In genomic region chr7:32075612-32076011, GRCh38 we compare ENCODE assay signal across 28 cellular contexts. TPM values are rescaled to one million over a fixed set of nuclear protein-coding genes. Genes with fewer than 3 reads are reported as not detected.
A peak's percentile ranks its signal among the peaks of the same experiment; 100 is the strongest.
DNase-seq lines count a peak whose midpoint lies in the region; ATAC-seq and TF ChIP-seq lines count a peak whose summit lies in the region.
"Had no signal": no experiment of that assay in that cellular context is flagged by ENCODE, and none has a peak within 500 bp of the region (broad histone marks: within the 10 kb centered on the region; RNA-seq: fewer than 3 reads in every experiment).

No MANE protein-coding gene starts in this region.

- DNase-seq in right atrium auricular region (ENCODE audit: low spot score), result no peak
- DNase-seq in Right ventricle myocardium superior, result no peak
- no peak for DNase-seq in osteocyte (ENCODE audit: extremely low spot score, unreplicated experiment)
- no peak for DNase-seq in NCI-H146 treated with DMSO at 0.1 percent for 48 hours (lab: John Stamatoyannopoulos, UW; ENCODE audit: unreplicated experiment)
- no peak for DNase-seq in inferior parietal cortex (ENCODE audit: extremely low spot score)
- DNase-seq: BE2C; CD4-positive, alpha-beta T cell; COR-L47; DMS79 treated with DMSO at 0.1 percent for 48 hours; GM23248; KBM-7; MM.1S; NCI-H1092; NCI-H1436; NCI-H2029; NCI-H226; NCI-H510A treated with DMSO at 0.1 percent for 48 hours; NCI-H748 treated with DMSO at 0.1 percent for 48 hours; PC-9; RPMI8226; SIG-M5 had no signal

- H3K4me1 ChIP-seq in right atrium auricular region, result peaks cover 0 to 42% of the 10 kb centered on the region in 2 donors
- H3K4me1 ChIP-seq: BE2C, HAP-1 had no signal

- ATAC-seq in Right ventricle myocardium superior (ENCODE audit: poor library complexity), result no peak
- no peak for ATAC-seq in activated CD4-positive, CD25-positive, alpha-beta regulatory T cell treated with anti-CD3 and anti-CD28 coated beads, Interleukin-2, amount 50 U/mL, for 24 hours
- ATAC-seq: HepG2, SK-N-SH treated with all-trans-retinoic acid at 6 μM for 48 hours had no signal

- H3K9me3 Mint-ChIP-seq in osteocyte (ENCODE audit: unreplicated experiment), result no peaks in the 10 kb centered on the region

- H3K36me3 ChIP-seq in right atrium auricular region, result no peaks in the 10 kb centered on the region
- H3K36me3 ChIP-seq: BE2C, HAP-1 had no signal

- intact Hi-C loops in Right ventricle myocardium superior (cut with DNase I), result no loop called here

- H3K27me3 ChIP-seq in right atrium auricular region, result no peaks in the 10 kb centered on the region

- no peak overlapping the region for H3K4me3 Mint-ChIP-seq in osteocyte (ENCODE audit: unreplicated experiment)
- H3K4me3 Mint-ChIP-seq: CD4-positive, alpha-beta T cell had no signal

- H3K27ac ChIP-seq in right atrium auricular region, result peak overlapping the region; percentile 33 to 36
- H3K27ac ChIP-seq in cingulate gyrus (ENCODE audit: low read depth, low read length), result peak overlapping the region; percentile 98
- H3K27ac ChIP-seq: HL-60, PC-9 had no signal

- H3K4me1 Mint-ChIP-seq in osteocyte (ENCODE audit: unreplicated experiment), result peaks cover 52% of the 10 kb centered on the region

- H3K27me3 Mint-ChIP-seq in osteocyte (ENCODE audit: unreplicated experiment), result no peaks in the 10 kb centered on the region

- peak overlapping the region; percentile 23 for H3K27ac Mint-ChIP-seq in osteocyte (ENCODE audit: unreplicated experiment)
- H3K27ac Mint-ChIP-seq: CD4-positive, alpha-beta T cell had no signal

- no peaks in the 10 kb centered on the region for H3K36me3 Mint-ChIP-seq in osteocyte (ENCODE audit: unreplicated experiment)

- H3K4me3 ChIP-seq in right atrium auricular region, result no peak overlapping the region
- H3K4me3 ChIP-seq: GM23248, HAP-1, PC-9 had no signal

- TF ChIP-seq CTCF in right atrium auricular region (IDR thresholded peaks at IDR 0.05), result no peak
- no peak for TF ChIP-seq CTCF in osteocyte (IDR thresholded peaks at IDR 0.05)

- H3K9me3 ChIP-seq in right atrium auricular region, result no peaks in the 10 kb centered on the region
- H3K9me3 ChIP-seq: BE2C, HAP-1 had no signal

RNA-seq across cellular contexts. Expression of gene PDE1C, which starts 5.4 kb away (rescaled TPM):
- total RNA-seq in right atrium auricular region, result 10 to 100 TPM; 35.7 to 47.8 TPM
- 181 TPM for total RNA-seq in Right ventricle myocardium superior
- 187 and 193 TPM in 2 replicates for total RNA-seq in osteocyte
- total RNA-seq: CD4-positive, alpha-beta T cell; HepG2; HT-29 had no signal
